Comparison of ENCODE assay signal across 8 cellular contexts in the genomic region with DNA sequence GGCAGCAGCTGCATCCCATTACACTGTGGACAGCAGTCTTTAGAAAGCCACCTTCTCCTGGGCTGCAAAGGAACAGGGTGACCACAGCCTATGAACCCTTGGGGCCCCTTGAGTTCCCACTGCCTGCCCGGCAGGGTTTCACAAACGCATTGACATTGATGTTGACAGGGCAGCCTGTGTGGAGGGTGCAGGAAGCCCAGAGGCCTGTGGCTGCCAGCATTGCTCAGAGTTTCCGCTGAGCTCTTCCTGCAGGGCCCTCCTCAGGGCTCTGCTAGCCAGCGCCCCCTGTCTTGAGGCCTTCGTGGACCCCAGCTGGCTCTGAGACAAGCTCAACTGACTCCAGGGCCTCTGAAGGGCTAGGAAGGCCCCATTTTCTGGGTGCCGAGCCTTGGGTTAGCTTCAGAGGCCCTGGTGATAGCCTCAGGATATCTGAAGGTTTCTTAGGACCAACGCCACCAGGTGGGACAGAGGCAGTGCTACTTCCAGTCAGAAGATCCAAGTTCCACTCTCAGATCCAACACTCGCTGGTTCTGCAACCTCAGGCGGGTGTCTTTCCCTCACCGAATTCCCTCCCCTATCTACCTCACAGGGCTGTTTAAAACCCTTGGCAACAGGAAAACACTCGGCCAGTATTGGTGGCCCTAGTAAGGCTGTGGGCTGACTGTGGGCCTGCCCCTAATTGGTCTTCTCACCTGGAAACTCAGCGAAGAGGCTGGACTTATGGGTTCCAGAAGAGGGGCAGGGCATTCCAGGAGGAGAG. TPM values are rescaled to one million over a fixed set of nuclear protein-coding genes. Genes with fewer than 3 reads are reported as not detected.
DNase-seq lines count a peak whose midpoint lies in the region; ATAC-seq and TF ChIP-seq lines count a peak whose summit lies in the region.

No MANE protein-coding gene starts in this region.

- H3K4me1 Mint-ChIP-seq in nephron: peaks cover 62% of the 10 kb centered on the region

- H3K9me3 ChIP-seq in effector memory CD4-positive, alpha-beta T cell (ENCODE audit: control insufficient read depth, low read length): no peaks in the 10 kb centered on the region
- no peaks in the 10 kb centered on the region for H3K9me3 ChIP-seq in thymus (ENCODE audit: control insufficient read depth)

- H3K27ac ChIP-seq in KMS-11 (peak overlapping the region; percentile 29), thymus (ENCODE audit: low read depth) (peak overlapping the region; percentile 32)
- H3K27ac ChIP-seq in effector memory CD4-positive, alpha-beta T cell (ENCODE audit: insufficient read depth, low read length, poor library complexity, severe bottlenecking): peak overlapping the region; percentile 64

- peaks cover 42% of the 10 kb centered on the region for H3K4me1 ChIP-seq in KMS-11 (ENCODE audit: low read depth, poor library complexity, severe bottlenecking)
- peaks cover 65% of the 10 kb centered on the region for H3K4me1 ChIP-seq in effector memory CD4-positive, alpha-beta T cell (ENCODE audit: control insufficient read depth, insufficient read depth, low read length, poor library complexity, severe bottlenecking)
- peaks cover 6% of the 10 kb centered on the region for H3K4me1 ChIP-seq in thymus (ENCODE audit: control insufficient read depth, insufficient read depth, low read length)

- H3K36me3 ChIP-seq in KMS-11 (ENCODE audit: insufficient read depth) (no peaks in the 10 kb centered on the region), thymus (ENCODE audit: control insufficient read depth, insufficient read depth) (no peaks in the 10 kb centered on the region)
- no peaks in the 10 kb centered on the region for H3K36me3 ChIP-seq in effector memory CD4-positive, alpha-beta T cell (ENCODE audit: control insufficient read depth, insufficient read depth, low read length)

- H3K9me3 Mint-ChIP-seq in nephron: no peaks in the 10 kb centered on the region

- peaks cover 5% of the 10 kb centered on the region for H3K27me3 Mint-ChIP-seq in nephron (ENCODE audit: low read depth)

- H4K20me1 ChIP-seq in KMS-11 (ENCODE audit: insufficient read depth): no peaks in the 10 kb centered on the region

- peak overlapping the region; percentile 32 for H2AFZ ChIP-seq in KMS-11 (ENCODE audit: low read depth)

- peak overlapping the region; percentile 94 to 97 (median 95) for H3K27ac Mint-ChIP-seq in nephron

- peak; percentile 48 for DNase-seq in A172 (ENCODE audit: low spot score)
- DNase-seq in activated CD4-positive, alpha-beta T cell treated with anti-CD3 and anti-CD28 coated beads, Interleukin-2, amount 50 U/mL, for 24 hours (ENCODE audit: low read depth in 1 of 2, low spot score in 1 of 2): peak; percentile 47 to 74
- DNase-seq in effector memory CD4-positive, alpha-beta T cell: peak; percentile 47 to 62 (median 55)

- no peak overlapping the region for H3K4me3 ChIP-seq in KMS-11 (IDR thresholded peaks at IDR 0.05; ENCODE audit: insufficient read depth, low read depth, low read length)
- H3K4me3 ChIP-seq in effector memory CD4-positive, alpha-beta T cell (ENCODE audit: insufficient read depth, low read depth, low read length, poor library complexity, severe bottlenecking): peak overlapping the region; percentile 8
- H3K4me3 ChIP-seq in thymus (ENCODE audit: low read length): no peak overlapping the region

- ATAC-seq in GM19395 (IDR thresholded peaks at IDR 0.05; ENCODE audit: unreplicated experiment) (peak; percentile 78), HG03520 (IDR thresholded peaks at IDR 0.05; ENCODE audit: unreplicated experiment) (no peak)

- H3K4me3 Mint-ChIP-seq in nephron: no peak overlapping the region

- H3K27me3 ChIP-seq in KMS-11 (ENCODE audit: insufficient read depth, low read depth) (no peaks in the 10 kb centered on the region), thymus (ENCODE audit: control insufficient read depth, insufficient read depth) (no peaks in the 10 kb centered on the region)
- H3K27me3 ChIP-seq in effector memory CD4-positive, alpha-beta T cell (replicated peaks; ENCODE audit: control insufficient read depth, insufficient read depth, low read length, poor library complexity, severe bottlenecking): no peaks in the 10 kb centered on the region

- H3K9ac ChIP-seq in KMS-11: peak overlapping the region; percentile 1; the same call in 1 of the 2 replicates

- peak; percentile 60; the same call in 1 of the 2 replicates for TF ChIP-seq CTCF in KMS-11 (conservative IDR thresholded peaks at IDR 0.05; ENCODE audit: low read depth, low read length)
- TF ChIP-seq CTCF in nephron (IDR thresholded peaks at IDR 0.05; ENCODE audit: unreplicated experiment in 3 of 3): peak in 1 of 3 experiments; percentile 22

- WGBS in thymus: 49% methylated on average over 12 of the region's 12 CpGs

- H3K36me3 Mint-ChIP-seq in nephron (ENCODE audit: low read depth): no peaks in the 10 kb centered on the region

- H3K4me2 ChIP-seq in KMS-11: peak overlapping the region; percentile 47

- H3K79me2 ChIP-seq in KMS-11 (ENCODE audit: insufficient read depth, low read depth): no peaks in the 10 kb centered on the region

RNA-seq across cellular contexts. Expression of gene EPS8L3, which starts 27.2 kb away (rescaled TPM):
- not detected in 2 replicates for total RNA-seq in A172 (2014; rRNA removed; shearing (Covaris generic))
- polyA plus RNA-seq in thymus: 0.02 TPM

RNA-seq across cellular contexts. Expression of gene GSTM3, which starts 50.1 kb away (rescaled TPM):
- 40.8 and 49.2 TPM in 2 replicates for total RNA-seq in A172 (2014; rRNA removed; shearing (Covaris generic))
- polyA plus RNA-seq in thymus: 35.5 TPM
